8 cellular contexts compared by ENCODE assay signal in the genomic region with DNA sequence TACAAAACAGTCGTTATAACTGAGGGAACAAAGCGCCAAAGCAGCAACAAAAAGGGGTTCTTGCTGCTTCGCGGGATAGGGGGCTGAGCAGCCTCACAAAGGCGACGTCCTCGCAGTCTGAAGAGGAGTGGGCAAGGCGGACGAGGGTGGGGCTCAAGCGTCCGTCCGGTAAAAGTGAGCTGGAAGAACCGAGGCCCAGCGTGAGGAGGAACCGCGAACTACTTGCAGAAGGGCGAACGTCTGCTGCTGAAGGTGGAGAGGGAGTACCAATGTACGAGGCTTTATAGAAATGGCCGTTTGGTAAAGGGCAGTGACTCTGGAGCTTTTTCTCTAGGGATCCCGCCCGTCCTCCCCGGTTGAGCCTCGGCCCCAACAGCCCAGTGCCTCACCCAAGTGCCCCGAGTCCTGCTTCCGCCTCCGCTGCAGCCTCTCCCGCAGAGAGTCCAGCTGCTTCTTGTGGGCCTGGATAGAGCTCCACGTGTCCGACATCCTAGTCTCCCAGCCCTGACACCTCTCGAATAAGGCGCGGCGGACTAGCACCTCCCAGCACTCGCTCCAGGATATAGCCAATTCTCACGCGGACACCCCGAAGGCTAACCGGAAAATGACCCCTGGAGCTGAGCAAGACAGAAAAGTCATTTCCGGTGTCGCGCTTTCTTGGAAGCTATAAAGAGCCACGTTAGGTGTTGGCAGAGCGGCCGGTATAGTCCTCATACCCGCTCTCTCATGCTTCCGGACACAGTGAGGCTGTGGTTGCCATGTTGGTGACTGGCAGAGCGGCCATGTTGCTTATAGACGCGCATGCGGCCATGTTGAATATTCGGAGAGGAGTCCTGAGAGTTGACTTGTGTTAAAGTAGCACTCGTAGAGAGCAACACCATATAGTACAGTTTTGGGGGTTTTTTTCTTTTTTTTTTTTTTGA.
DNase-seq lines count a peak whose midpoint lies in the region; ATAC-seq lines count a peak whose summit lies in the region.

A gene (minus strand): TSS at position 606 of the 923 bp plus-strand sequence. CDS start 117 bp downstream, at position 489.

- peak within 1 kb of the TSS; percentile 86 to 98 (median 93) for H3K9ac ChIP-seq in BLaER1 treated with 17β-estradiol and CSF1 and Interleukin-3, amounts not matched to agents 10 nM and 100 nM

- H3K4me3 ChIP-seq in BLaER1 treated with 17β-estradiol and CSF1 and Interleukin-3, amounts not matched to agents 10 nM and 100 nM, result peak within 1 kb of the TSS; percentile 67 to 99 (median 86)

- peaks cover 13 to 28% (median 18%) of the 10 kb centered on the region in 10 experiments for H3K4me1 ChIP-seq in BLaER1 treated with 17β-estradiol and CSF1 and Interleukin-3, amounts not matched to agents 10 nM and 100 nM

- H3K27me3 ChIP-seq in BLaER1 treated with 17β-estradiol and CSF1 and Interleukin-3, amounts not matched to agents 10 nM and 100 nM, result no peaks in the 10 kb centered on the region

- H3K27ac ChIP-seq in BLaER1 treated with 17β-estradiol and CSF1 and Interleukin-3, amounts not matched to agents 10 nM and 100 nM, result peak within 1 kb of the TSS; percentile 53 to 99 (median 93)

- no peaks in the 10 kb centered on the region for H3K9me3 ChIP-seq in BLaER1 treated with 17β-estradiol and CSF1 and Interleukin-3, amounts not matched to agents 10 nM and 100 nM (replicated peaks in 1 of 11)

- peak; percentile 99 for ATAC-seq in GM19351 (IDR thresholded peaks at IDR 0.05; ENCODE audit: unreplicated experiment)
- ATAC-seq in HG03521 (IDR thresholded peaks at IDR 0.05; ENCODE audit: unreplicated experiment), result peak; percentile 98

- H3K36me3 ChIP-seq in BLaER1 treated with 17β-estradiol and CSF1 and Interleukin-3, amounts not matched to agents 10 nM and 100 nM, result peaks cover 16 to 35% (median 33%) of the 10 kb centered on the region in 11 experiments

- peak within 1 kb of the TSS; percentile 84 to 97 (median 88) for H3K4me2 ChIP-seq in BLaER1 treated with 17β-estradiol and CSF1 and Interleukin-3, amounts not matched to agents 10 nM and 100 nM

- peaks cover 0 to 27% (median 15%) of the 10 kb centered on the region in 11 experiments; a peak in 13 of 22 replicates for H4K20me1 ChIP-seq in BLaER1 treated with 17β-estradiol and CSF1 and Interleukin-3, amounts not matched to agents 10 nM and 100 nM

- peak; percentile 99 for DNase-seq in NCI-H748 (lab: John Stamatoyannopoulos, UW; ENCODE audit: unreplicated experiment)
- DNase-seq in activated CD4-positive, alpha-beta T cell treated with anti-CD3 and anti-CD28 coated beads, Interleukin-2, amount 50 U/mL, for 1 hour, result peak; percentile 91
- DNase-seq in dedifferentiated amniotic fluid mesenchymal stem cell (ENCODE audit: extremely low spot score), result peak; percentile 99
- DNase-seq in left kidney (ENCODE audit: low read depth, low spot score), result peak; percentile 99
- DNase-seq in stimulated activated CD4-positive, alpha-beta T cell treated with anti-CD3 and anti-CD28 coated beads, Interleukin-2, amount 100 ng/mL, for 24 hours, result peak; percentile 89 to 93

Comparison
In these comparisons a context has a peak if more than half of its experiments do, and no peak if none do; other contexts are left out.
1. Peak in every context shown above with its lines: DNase-seq, ATAC-seq, H3K4me3 ChIP-seq and H3K27ac ChIP-seq.